21 cellular contexts compared by ENCODE assay signal in genomic region chr2:96326990-96327820, GRCh38. TPM values are rescaled to one million over a fixed set of nuclear protein-coding genes. Genes with fewer than 3 reads are reported as not detected.
DNase-seq lines count a peak whose midpoint lies in the region; ATAC-seq and TF ChIP-seq lines count a peak whose summit lies in the region.
"Had no signal": no experiment of that assay in that cellular context is flagged by ENCODE, and none has a peak within 500 bp of the region (broad histone marks: within the 10 kb centered on the region; RNA-seq: fewer than 3 reads in every experiment).

No MANE protein-coding gene starts in this region.

- H2AFZ ChIP-seq in Loucy (ENCODE audit: low read length): no peak overlapping the region

- peak overlapping the region; percentile 85 for H3K4me3 Mint-ChIP-seq in activated naive CD4-positive, alpha-beta T cell treated with anti-CD3 and anti-CD28 coated beads, Interleukin-2, amount 10 ng/mL, durations not matched to agents 7 days and 5 days
- H3K4me3 Mint-ChIP-seq in dendritic cell treated with granulocyte-macrophage colony-stimulating factor and Interleukin-4, amounts not matched to agents 40 ng/mL and 50 ng/mL, for 4 days: peak overlapping the region; percentile 91
- H3K4me3 Mint-ChIP-seq in stimulated activated naive CD8-positive, alpha-beta T cell treated with anti-CD3 and anti-CD28 coated beads, Interleukin-15, amount 100 ng/mL, for 72 hours: peak overlapping the region; percentile 38 to 97
- H3K4me3 Mint-ChIP-seq: T-helper 17 cell had no signal

- no peaks in the 10 kb centered on the region for H3K9me2 ChIP-seq in Loucy (replicated peaks; ENCODE audit: low read depth, low read length)

- DNase-seq in activated naive CD4-positive, alpha-beta T cell treated with anti-CD3 and anti-CD28 coated beads, Interleukin-2, amount 10 ng/mL, durations not matched to agents 7 days and 5 days: no peak
- DNase-seq in activated naive CD4-positive, alpha-beta T cell (lab: John Stamatoyannopoulos, UW): no peak
- no peak for DNase-seq in stimulated activated naive CD8-positive, alpha-beta T cell treated with anti-CD3 and anti-CD28 coated beads, Interleukin-15, amount 100 ng/mL, for 72 hours
- DNase-seq in H7 (no peak), cerebellum (ENCODE audit: low spot score) (no peak)
- DNase-seq: brain microvascular endothelial cell; colonic mucosa; COR-L47; NCI-H187 treated with DMSO at 0.1 percent for 48 hours; NCI-H226; NCI-H82; SHP77; stimulated activated CD4-positive, alpha-beta T cell treated with anti-CD3 and anti-CD28 coated beads, Interleukin-1b, Interleukin-23, amount 100 ng/mL, for 48 hours; stomach; T-helper 17 cell; trophoblast cell; WERI-Rb-1 had no signal

- H3K4me3 ChIP-seq in Loucy (ENCODE audit: low read length, poor library complexity, severe bottlenecking) (peak overlapping the region; percentile 83), H7 (ENCODE audit: insufficient read depth, low read depth, low read length) (no peak overlapping the region)
- H3K4me3 ChIP-seq: colonic mucosa, HAP-1, stomach had no signal

- H3K79me2 ChIP-seq in Loucy (ENCODE audit: insufficient read depth, low read length): peaks cover 39% of the 10 kb centered on the region

- H3K36me3 Mint-ChIP-seq in activated naive CD4-positive, alpha-beta T cell treated with anti-CD3 and anti-CD28 coated beads, Interleukin-2, amount 10 ng/mL, durations not matched to agents 7 days and 5 days: peaks cover 41% of the 10 kb centered on the region
- H3K36me3 Mint-ChIP-seq in dendritic cell treated with granulocyte-macrophage colony-stimulating factor and Interleukin-4, amounts not matched to agents 40 ng/mL and 50 ng/mL, for 4 days (ENCODE audit: low read depth): peaks cover 63% of the 10 kb centered on the region

- H3K4me1 Mint-ChIP-seq in activated naive CD4-positive, alpha-beta T cell treated with anti-CD3 and anti-CD28 coated beads, Interleukin-2, amount 10 ng/mL, durations not matched to agents 7 days and 5 days: peaks cover 68% of the 10 kb centered on the region
- H3K4me1 Mint-ChIP-seq in dendritic cell treated with granulocyte-macrophage colony-stimulating factor and Interleukin-4, amounts not matched to agents 40 ng/mL and 50 ng/mL, for 4 days (ENCODE audit: low read depth): peaks cover 73% of the 10 kb centered on the region
- H3K4me1 Mint-ChIP-seq in stimulated activated naive CD8-positive, alpha-beta T cell treated with anti-CD3 and anti-CD28 coated beads, Interleukin-15, amount 100 ng/mL, for 72 hours: peaks cover 55% of the 10 kb centered on the region

- no peak for ATAC-seq in stimulated activated naive CD8-positive, alpha-beta T cell treated with anti-CD3 and anti-CD28 coated beads, Interleukin-15, amount 100 ng/mL, for 72 hours
- no peak for ATAC-seq in GM19452 (IDR thresholded peaks at IDR 0.05; ENCODE audit: unreplicated experiment)
- ATAC-seq: T-helper 17 cell had no signal

- no peaks in the 10 kb centered on the region for H3K9me3 Mint-ChIP-seq in activated naive CD4-positive, alpha-beta T cell treated with anti-CD3 and anti-CD28 coated beads, Interleukin-2, amount 10 ng/mL, durations not matched to agents 7 days and 5 days
- H3K9me3 Mint-ChIP-seq in dendritic cell treated with granulocyte-macrophage colony-stimulating factor and Interleukin-4, amounts not matched to agents 40 ng/mL and 50 ng/mL, for 4 days: no peaks in the 10 kb centered on the region
- H3K9me3 Mint-ChIP-seq in stimulated activated naive CD8-positive, alpha-beta T cell treated with anti-CD3 and anti-CD28 coated beads, Interleukin-15, amount 100 ng/mL, for 72 hours: no peaks in the 10 kb centered on the region

- H3K36me3 ChIP-seq in Loucy (ENCODE audit: insufficient read depth, low read length) (no peaks in the 10 kb centered on the region; the same call in 1 of the 2 replicates), H7 (replicated peaks; ENCODE audit: control insufficient read depth, insufficient read depth, low read length) (peaks cover 5% of the 10 kb centered on the region)
- H3K36me3 ChIP-seq: brain microvascular endothelial cell, colonic mucosa, stomach had no signal

- peaks cover 4% of the 10 kb centered on the region for H4K20me1 ChIP-seq in Loucy (ENCODE audit: insufficient read depth, low read length, poor library complexity, severe bottlenecking)

- H3K4me1 ChIP-seq in Loucy (ENCODE audit: insufficient read depth, low read length, poor library complexity, severe bottlenecking): peaks cover 14% of the 10 kb centered on the region
- H3K4me1 ChIP-seq: colonic mucosa had no signal

- no peak overlapping the region for H3K9ac ChIP-seq in Loucy (ENCODE audit: low read depth, low read length, poor library complexity, severe bottlenecking)

- H3F3A ChIP-seq in Loucy (ENCODE audit: low read depth): no peaks in the 10 kb centered on the region

- no peaks in the 10 kb centered on the region for H3K9me3 ChIP-seq in Loucy (ENCODE audit: insufficient read depth, low read depth, low read length)
- H3K9me3 ChIP-seq: colonic mucosa, HAP-1, stomach had no signal

- H3K27me3 ChIP-seq in Loucy (ENCODE audit: insufficient read depth, low read length, poor library complexity, severe bottlenecking): no peaks in the 10 kb centered on the region
- peaks cover 24% of the 10 kb centered on the region for H3K27me3 ChIP-seq in H7 (ENCODE audit: control insufficient read depth, insufficient read depth, low read length)
- H3K27me3 ChIP-seq: brain microvascular endothelial cell, colonic mucosa had no signal

- no peak overlapping the region for H3K27ac Mint-ChIP-seq in activated naive CD4-positive, alpha-beta T cell treated with anti-CD3 and anti-CD28 coated beads, Interleukin-2, amount 10 ng/mL, durations not matched to agents 7 days and 5 days
- peak overlapping the region; percentile 96 for H3K27ac Mint-ChIP-seq in dendritic cell treated with granulocyte-macrophage colony-stimulating factor and Interleukin-4, amounts not matched to agents 40 ng/mL and 50 ng/mL, for 4 days
- no peak overlapping the region for H3K27ac Mint-ChIP-seq in stimulated activated naive CD8-positive, alpha-beta T cell treated with anti-CD3 and anti-CD28 coated beads, Interleukin-15, amount 100 ng/mL, for 72 hours

- intact Hi-C loops in dendritic cell treated with granulocyte-macrophage colony-stimulating factor and Interleukin-4, amounts not matched to agents 40 ng/mL and 50 ng/mL, for 4 days (cut with micrococcal nuclease): no loop called here

- CTCF ChIA-PET in activated naive CD4-positive, alpha-beta T cell treated with anti-CD3 and anti-CD28 coated beads, Interleukin-2, amount 10 ng/mL, durations not matched to agents 7 days and 5 days (lab: Charles Lee): interaction anchor here (1.2 kb wide), 1 partner anchor 15 kb away, joined by 4 read pairs; no protein-coding TSS in a partner anchor

- TF ChIP-seq CTCF in Loucy (conservative IDR thresholded peaks at IDR 0.05; ENCODE audit: low read length): no peak

- peak overlapping the region; percentile 79 for H3K4me2 ChIP-seq in Loucy (ENCODE audit: low read depth, low read length, poor library complexity, severe bottlenecking)

- H3K27me3 Mint-ChIP-seq in activated naive CD4-positive, alpha-beta T cell treated with anti-CD3 and anti-CD28 coated beads, Interleukin-2, amount 10 ng/mL, durations not matched to agents 7 days and 5 days: no peaks in the 10 kb centered on the region
- H3K27me3 Mint-ChIP-seq in dendritic cell treated with granulocyte-macrophage colony-stimulating factor and Interleukin-4, amounts not matched to agents 40 ng/mL and 50 ng/mL, for 4 days: no peaks in the 10 kb centered on the region
- H3K27me3 Mint-ChIP-seq in stimulated activated naive CD8-positive, alpha-beta T cell treated with anti-CD3 and anti-CD28 coated beads, Interleukin-15, amount 100 ng/mL, for 72 hours: no peaks in the 10 kb centered on the region
- H3K27me3 Mint-ChIP-seq: T-helper 17 cell had no signal

RNA-seq across cellular contexts. Expression of gene ITPRIPL1, which starts 2.1 kb away (rescaled TPM):
- total RNA-seq in H7 (2014; rRNA removed; shearing (Covaris generic)): 8.8 and 9.0 TPM in 2 replicates
- 4.9 TPM for total RNA-seq in cerebellum

RNA-seq across cellular contexts. Expression of gene NCAPH, which starts 8.4 kb away (rescaled TPM):
- 37.2 and 46.4 TPM in 2 replicates for total RNA-seq in H7 (2014; rRNA removed; shearing (Covaris generic))
- 6.0 TPM for total RNA-seq in cerebellum

RNA-seq across cellular contexts. Expression of gene SNRNP200, which starts 21.9 kb away (rescaled TPM):
- 60.5 and 73.5 TPM in 2 replicates for total RNA-seq in H7 (2014; rRNA removed; shearing (Covaris generic))
- 74.8 TPM for total RNA-seq in cerebellum
